In the genomic region with DNA sequence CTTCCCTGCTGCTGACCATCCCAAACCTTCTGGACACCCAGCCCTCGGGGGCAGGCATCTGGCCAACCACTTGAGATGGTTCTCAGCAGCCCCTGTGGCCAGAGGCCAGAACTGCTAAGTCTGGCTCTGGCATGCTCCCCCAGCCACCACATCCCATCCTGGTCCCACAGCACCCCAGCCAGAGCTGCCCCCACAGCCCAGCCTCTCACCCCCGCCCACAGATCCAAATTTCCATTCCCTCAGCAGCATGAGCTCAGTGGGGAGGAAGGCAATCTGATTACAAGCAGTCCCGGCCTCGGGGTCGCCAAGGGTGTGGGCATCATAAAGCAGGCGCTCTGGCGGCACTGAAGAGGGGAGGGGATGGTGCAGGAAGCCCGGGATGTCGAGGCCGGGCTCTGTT, we compare ENCODE assay signal across 20 cellular contexts. TPM values are rescaled to one million over a fixed set of nuclear protein-coding genes. Genes with fewer than 3 reads are reported as not detected.
"Had no signal": no experiment of that assay in that cellular context is flagged by ENCODE, and none has a peak within 500 bp of the region (broad histone marks: within the 10 kb centered on the region; RNA-seq: fewer than 3 reads in every experiment).

No MANE protein-coding gene starts in this region.

- H3K4me1 ChIP-seq: gastrocnemius medialis, left lung, upper lobe of left lung had no signal

- DNase-seq: activated B cell treated with CpG ODN at 0.5 μM for 24 hours; activated CD4-positive, alpha-beta memory T cell treated with anti-CD3 and anti-CD28 coated beads for 36 hours; activated CD4-positive, alpha-beta T cell treated with anti-CD3 and anti-CD28 coated beads for 4 hours; activated naive CD4-positive, alpha-beta T cell; activated T-cell treated with anti-CD3 and anti-CD28 coated beads for 4 hours; anterior cingulate cortex; gastrocnemius medialis; heart left ventricle; kidney; left lung; mammary epithelial cell; stimulated activated CD4-positive, alpha-beta T cell treated with anti-CD3 and anti-CD28 coated beads, Interleukin-4, amount 100 ng/mL, for 24 hours; testis; upper lobe of left lung had no signal

- H3K27ac Mint-ChIP-seq: activated B cell treated with CpG ODN at 0.5 μM for 24 hours; activated CD4-positive, alpha-beta memory T cell treated with anti-CD3 and anti-CD28 coated beads for 36 hours; stimulated activated effector memory CD8-positive, alpha-beta T cell treated with anti-CD3 and anti-CD28 coated beads, Interleukin-12 subunit alpha, Interleukin-12 subunit beta, amount 100 ng/mL, for 72 hours; T-helper 2 cell treated with Interferon-gamma antibody and Interleukin-4, amounts not matched to agents 5 μg/mL and 100 μg/mL, for 36 hours had no signal

- H3K36me3 ChIP-seq: gastrocnemius medialis, heart left ventricle, left lung, upper lobe of left lung had no signal

- H3K4me1 Mint-ChIP-seq: activated B cell treated with CpG ODN at 0.5 μM for 24 hours; central memory CD8-positive, alpha-beta T cell; stimulated activated effector memory CD8-positive, alpha-beta T cell treated with anti-CD3 and anti-CD28 coated beads, Interleukin-12 subunit alpha, Interleukin-12 subunit beta, amount 100 ng/mL, for 72 hours had no signal

- H3K27me3 ChIP-seq: testis, upper lobe of left lung had no signal

- ATAC-seq: gastrocnemius medialis; heart left ventricle; left lung; sciatic nerve; stimulated activated effector memory CD8-positive, alpha-beta T cell treated with anti-CD3 and anti-CD28 coated beads, Interleukin-12 subunit alpha, Interleukin-12 subunit beta, amount 100 ng/mL, for 72 hours had no signal

- H3K36me3 Mint-ChIP-seq: activated CD4-positive, alpha-beta memory T cell treated with anti-CD3 and anti-CD28 coated beads for 36 hours; stimulated activated effector memory CD8-positive, alpha-beta T cell treated with anti-CD3 and anti-CD28 coated beads, Interleukin-12 subunit alpha, Interleukin-12 subunit beta, amount 100 ng/mL, for 72 hours had no signal

- H3K4me3 ChIP-seq: coronary artery, gastrocnemius medialis, heart left ventricle, left lung, smooth muscle cell, testis, upper lobe of left lung had no signal

- H3K4me3 Mint-ChIP-seq: activated B cell treated with CpG ODN at 0.5 μM for 24 hours; activated CD4-positive, alpha-beta memory T cell treated with anti-CD3 and anti-CD28 coated beads for 36 hours; central memory CD8-positive, alpha-beta T cell; stimulated activated effector memory CD8-positive, alpha-beta T cell treated with anti-CD3 and anti-CD28 coated beads, Interleukin-12 subunit alpha, Interleukin-12 subunit beta, amount 100 ng/mL, for 72 hours; T-helper 2 cell treated with Interferon-gamma antibody and Interleukin-4, amounts not matched to agents 5 μg/mL and 100 μg/mL, for 36 hours had no signal

- H3K9me3 ChIP-seq: gastrocnemius medialis, heart left ventricle, left lung, testis, upper lobe of left lung had no signal

- H3K9me3 Mint-ChIP-seq: activated B cell treated with CpG ODN at 0.5 μM for 24 hours; activated CD4-positive, alpha-beta memory T cell treated with anti-CD3 and anti-CD28 coated beads for 36 hours; central memory CD8-positive, alpha-beta T cell; stimulated activated effector memory CD8-positive, alpha-beta T cell treated with anti-CD3 and anti-CD28 coated beads, Interleukin-12 subunit alpha, Interleukin-12 subunit beta, amount 100 ng/mL, for 72 hours; T-helper 2 cell treated with Interferon-gamma antibody and Interleukin-4, amounts not matched to agents 5 μg/mL and 100 μg/mL, for 36 hours had no signal

RNA-seq across cellular contexts. Expression of a gene that starts 45.6 kb away (rescaled TPM):
- total RNA-seq: activated B cell treated with CpG ODN at 0.5 μM for 24 hours; activated CD4-positive, alpha-beta memory T cell treated with anti-CD3 and anti-CD28 coated beads for 36 hours; gastrocnemius medialis; left lung; mammary epithelial cell had no signal
- polyA plus RNA-seq: mammary epithelial cell had no signal
